ENCODE assay signal across 8 cellular contexts in genomic region chr14:24006872-24007721, GRCh38. TPM values are rescaled to one million over a fixed set of nuclear protein-coding genes. Genes with fewer than 3 reads are reported as not detected.
A peak's percentile ranks its signal among the peaks of the same experiment; 100 is the strongest.
DNase-seq lines count a peak whose midpoint lies in the region; ATAC-seq, FAIRE-seq and TF ChIP-seq lines count a peak whose summit lies in the region.
"Not testable (repeated sequence)": the region's sequence is repeated elsewhere in the genome, so short reads cannot be mapped to it uniquely, and the experiment has no call there.

No MANE protein-coding gene starts in this region.

- not testable (repeated sequence) for H3K9me3 Mint-ChIP-seq in CD14-positive monocyte

- TF ChIP-seq POLR2A in endothelial cell of umbilical vein (IDR thresholded peaks at IDR 0.05; ENCODE audit: low read depth, low read length) = not testable (repeated sequence)

- TF ChIP-seq CTCF in CD14-positive monocyte (IDR thresholded peaks at IDR 0.05); endothelial cell of umbilical vein (IDR thresholded peaks at IDR 0.05; ENCODE audit: extremely low read depth in 1 of 2, insufficient read depth in 1 of 2, low read depth in 1 of 2, low read length in 2 of 2); mucosa of descending colon (IDR thresholded peaks at IDR 0.05): not testable (repeated sequence)

- H3K4me1 Mint-ChIP-seq in CD14-positive monocyte = peaks cover 44% of the 10 kb centered on the region

- H3K4me3 ChIP-seq in endothelial cell of umbilical vein (replicated peaks in 1 of 3; ENCODE audit: insufficient read depth in 1 of 3, low read depth in 1 of 3, low read length in 3 of 3) = peak overlapping the region in 1 of 3 experiments; percentile 31
- H3K4me3 ChIP-seq in mucosa of descending colon = not testable (repeated sequence)

- not testable (repeated sequence) for H3K27me3 Mint-ChIP-seq in CD14-positive monocyte (ENCODE audit: low read depth in 3 of 3)

- peak overlapping the region; percentile 36 for H3K4me2 ChIP-seq in endothelial cell of umbilical vein (ENCODE audit: insufficient read depth, low read length)

- ATAC-seq in GM21367 (IDR thresholded peaks at IDR 0.05; ENCODE audit: unreplicated experiment) = peak; percentile 87
- ATAC-seq in HG03520 (IDR thresholded peaks at IDR 0.05; ENCODE audit: unreplicated experiment) = peak; percentile 65
- peak; percentile 96 for ATAC-seq in mucosa of descending colon

- not testable (repeated sequence) for H3K36me3 ChIP-seq in endothelial cell of umbilical vein (ENCODE audit: control insufficient read depth in 2 of 2, extremely low read depth in 1 of 2, insufficient read depth in 2 of 2, low read length in 2 of 2); mucosa of descending colon (ENCODE audit: low read depth)

- not testable (repeated sequence) for H3K27ac ChIP-seq in endothelial cell of umbilical vein (ENCODE audit: insufficient read depth, low read depth, low read length)

- dilution Hi-C loops in endothelial cell of umbilical vein (cut with MboI; ENCODE audit: extremely low pct_ligation_motif_present, low sequenced_read_pairs) = not testable (repeated sequence)

- peaks cover 12 to 13% of the 10 kb centered on the region in 2 donors for H3K36me3 Mint-ChIP-seq in CD14-positive monocyte

- not testable (repeated sequence) for H3K79me2 ChIP-seq in endothelial cell of umbilical vein (ENCODE audit: control insufficient read depth, insufficient read depth, low read length)

- peak overlapping the region; percentile 75 to 89 for H3K4me3 Mint-ChIP-seq in CD14-positive monocyte

- FAIRE-seq in endothelial cell of umbilical vein (lab: Jason Lieb, UNC) = peak; percentile 94

- not testable (repeated sequence) for H3K4me1 ChIP-seq in endothelial cell of umbilical vein (ENCODE audit: control insufficient read depth, extremely low read depth, insufficient read depth, low read length); mucosa of descending colon (ENCODE audit: low read depth)

- BruUV-seq in endothelial cell of umbilical vein (replicated peaks; lab: Mats Ljungman, UMichigan) = not testable (repeated sequence)

- not testable (repeated sequence) for DNase-seq in CD14-positive monocyte (ENCODE audit: low spot score); endothelial cell of umbilical vein (ENCODE audit: low read depth, low spot score)
- DNase-seq in OCI-M1 (lab: John Stamatoyannopoulos, UW) = peak; percentile 36
- peak; percentile 78 for DNase-seq in activated T-cell treated with anti-CD3 and anti-CD28 coated beads, Interleukin-2, amount 50 U/mL, for 1 hour
- DNase-seq in mucosa of descending colon = peak; percentile 67 to 79 (median 77)
- peak; percentile 26 for DNase-seq in stimulated activated CD8-positive, alpha-beta memory T cell treated with anti-CD3 and anti-CD28 coated beads, Interleukin-12 subunit alpha, Interleukin-12 subunit beta, amount 100 ng/mL, for 1 hour (ENCODE audit: low read depth)

- H3K9me1 ChIP-seq in endothelial cell of umbilical vein (replicated peaks; ENCODE audit: control insufficient read depth, extremely low read depth, insufficient read depth, low read length) = not testable (repeated sequence)

- H3K27me3 ChIP-seq in endothelial cell of umbilical vein (ENCODE audit: control insufficient read depth in 2 of 2, insufficient read depth in 2 of 2, low read length in 2 of 2) = not testable (repeated sequence)

- POLR2A ChIA-PET in endothelial cell of umbilical vein (lab: Charles Lee) = not testable (repeated sequence)

- intact Hi-C loops in CD14-positive monocyte (cut with micrococcal nuclease); endothelial cell of umbilical vein (cut with micrococcal nuclease); mucosa of descending colon (cut with DNase I, micrococcal nuclease): not testable (repeated sequence)

- not testable (repeated sequence) for H3K9ac ChIP-seq in endothelial cell of umbilical vein (replicated peaks; ENCODE audit: extremely low read depth, insufficient read depth, low read length)

- peak overlapping the region; percentile 83 for H2AFZ ChIP-seq in endothelial cell of umbilical vein (ENCODE audit: low read depth, low read length)

- peak overlapping the region in 6 of 7 donors; percentile 55 to 86 (median 67) for H3K27ac Mint-ChIP-seq in CD14-positive monocyte

- H4K20me1 ChIP-seq in endothelial cell of umbilical vein (replicated peaks; ENCODE audit: control insufficient read depth, extremely low read depth, insufficient read depth, low read length) = not testable (repeated sequence)

- CTCF ChIA-PET in endothelial cell of umbilical vein (lab: Charles Lee) = not testable (repeated sequence)

- not testable (repeated sequence) for H3K9me3 ChIP-seq in endothelial cell of umbilical vein (replicated peaks; ENCODE audit: control insufficient read depth, insufficient read depth, low read length); mucosa of descending colon

RNA-seq across cellular contexts. Expression of gene DHRS4L2, which starts 18.4 kb away (rescaled TPM):
- polyA plus RNA-seq in CD14-positive monocyte = 10 to 100 TPM; 42.6 to 46.6 TPM
- total RNA-seq in endothelial cell of umbilical vein = 18.5 and 20.7 TPM in 2 replicates
- 18.2 and 21.9 TPM in 2 replicates for polyA plus RNA-seq in endothelial cell of umbilical vein
- polyA plus RNA-seq in endothelial cell of umbilical vein (2011; cell fraction: cytosol; rRNA removed) = 24.0 and 26.1 TPM in 2 replicates
- polyA plus RNA-seq in endothelial cell of umbilical vein (2011; cell fraction: nucleus; rRNA removed) = 11.4 and 15.6 TPM in 2 replicates
- 18.6 and 20.4 TPM in 2 replicates for polyA plus RNA-seq in endothelial cell of umbilical vein (2012)
- polyA minus RNA-seq in endothelial cell of umbilical vein = 10.1 and 12.2 TPM in 2 replicates
- polyA minus RNA-seq in endothelial cell of umbilical vein (2011; cell fraction: cytosol; rRNA and poly(A)+ RNA removed) = 30.6 TPM
- polyA minus RNA-seq in endothelial cell of umbilical vein (2011; cell fraction: nucleus; rRNA and poly(A)+ RNA removed) = 2.6 and 3.9 TPM in 2 replicates
- 10 to 100 TPM; 30.7 to 56.1 (median 45.9) TPM for total RNA-seq in mucosa of descending colon

RNA-seq across cellular contexts. Expression of gene CARMIL3, which starts 44.7 kb away (rescaled TPM):
- polyA plus RNA-seq in CD14-positive monocyte (not detected), endothelial cell of umbilical vein (0.03 and 0.08 TPM in 2 replicates)
- total RNA-seq in endothelial cell of umbilical vein (not detected in 2 replicates), mucosa of descending colon (1 to 10 TPM; 1.4 to 2.7 (median 1.5) TPM)
- 0.01 TPM in 1 of 2 replicates, not detected in the other for polyA plus RNA-seq in endothelial cell of umbilical vein (2011; cell fraction: cytosol; rRNA removed)
- polyA plus RNA-seq in endothelial cell of umbilical vein (2011; cell fraction: nucleus; rRNA removed) = 0.22 and 0.36 TPM in 2 replicates
- 0.04 TPM in 1 of 2 replicates, not detected in the other for polyA plus RNA-seq in endothelial cell of umbilical vein (2012)
- 0.05 TPM in 1 of 2 replicates, not detected in the other for polyA minus RNA-seq in endothelial cell of umbilical vein
- polyA minus RNA-seq in endothelial cell of umbilical vein (2011; cell fraction: cytosol; rRNA and poly(A)+ RNA removed) = not detected
- polyA minus RNA-seq in endothelial cell of umbilical vein (2011; cell fraction: nucleus; rRNA and poly(A)+ RNA removed) = 0.14 TPM in 1 of 2 replicates, not detected in the other

RNA-seq across cellular contexts. Expression of gene DHRS4, which starts 53.5 kb away (rescaled TPM):
- polyA plus RNA-seq in CD14-positive monocyte (10 to 100 TPM; 63.2 to 68.1 TPM), endothelial cell of umbilical vein (24.9 and 32.0 TPM in 2 replicates)
- total RNA-seq in endothelial cell of umbilical vein (19.2 and 24.4 TPM in 2 replicates), mucosa of descending colon (10 to 100 TPM; 35.0 to 41.7 (median 36.8) TPM)
- polyA plus RNA-seq in endothelial cell of umbilical vein (2011; cell fraction: cytosol; rRNA removed) = 29.1 and 32.5 TPM in 2 replicates
- 15.4 and 16.7 TPM in 2 replicates for polyA plus RNA-seq in endothelial cell of umbilical vein (2011; cell fraction: nucleus; rRNA removed)
- 24.4 and 25.2 TPM in 2 replicates for polyA plus RNA-seq in endothelial cell of umbilical vein (2012)
- 6.3 and 9.5 TPM in 2 replicates for polyA minus RNA-seq in endothelial cell of umbilical vein
- polyA minus RNA-seq in endothelial cell of umbilical vein (2011; cell fraction: cytosol; rRNA and poly(A)+ RNA removed) = 14.2 TPM
- polyA minus RNA-seq in endothelial cell of umbilical vein (2011; cell fraction: nucleus; rRNA and poly(A)+ RNA removed) = 4.5 and 5.0 TPM in 2 replicates
